Comparison of ENCODE assay signal across 8 cellular contexts in the genomic region with DNA sequence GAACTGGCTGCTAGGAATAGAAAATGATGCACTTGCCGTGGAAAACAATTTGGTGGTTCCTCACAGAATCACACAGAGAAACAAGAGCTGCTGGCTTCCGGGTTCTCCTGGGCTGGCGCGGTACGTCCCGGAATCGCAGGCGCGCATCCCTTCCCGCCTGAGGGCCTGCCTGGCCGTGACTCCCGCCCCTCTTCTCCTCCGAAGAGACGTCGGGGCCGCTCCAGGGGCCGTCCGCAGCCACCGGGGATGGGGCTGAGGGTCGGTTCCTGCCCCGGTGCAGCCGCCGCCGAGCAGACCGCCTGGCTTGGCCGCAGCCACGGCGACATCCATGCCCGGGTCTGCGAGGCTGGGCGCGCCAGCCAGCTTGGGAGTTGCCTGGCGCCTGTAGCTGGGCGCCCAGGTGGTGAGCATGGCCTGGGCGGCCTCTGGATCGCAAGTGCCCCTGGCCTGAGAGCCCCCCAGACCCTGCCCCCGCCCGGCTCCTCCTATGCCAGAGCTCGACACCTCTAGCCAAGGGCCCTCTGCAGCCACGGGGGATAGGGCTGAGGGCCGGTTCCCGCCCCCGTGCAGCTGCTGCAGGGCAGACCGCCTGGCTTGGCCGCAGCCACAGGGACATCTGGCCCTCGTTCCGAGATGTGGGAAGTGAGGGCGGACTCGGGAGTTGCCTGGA.
DNase-seq lines count a peak whose midpoint lies in the region; ATAC-seq, FAIRE-seq and TF ChIP-seq lines count a peak whose summit lies in the region.
"Not testable (repeated sequence)": the region's sequence is repeated elsewhere in the genome, so short reads cannot be mapped to it uniquely, and the experiment has no call there.

No MANE protein-coding gene starts in this region.

- not testable (repeated sequence) for H4K20me1 ChIP-seq in astrocyte (ENCODE audit: insufficient read depth, low read length); neural progenitor cell (ENCODE audit: low read depth)

- not testable (repeated sequence) for H3K4me3 ChIP-seq in astrocyte (ENCODE audit: insufficient read depth, low read depth, low read length)
- H3K4me3 ChIP-seq in neural progenitor cell = peak overlapping the region; percentile 31

- H3K9ac ChIP-seq in astrocyte (ENCODE audit: low read length); neural progenitor cell: not testable (repeated sequence)

- not testable (repeated sequence) for H3K27me3 Mint-ChIP-seq in T-helper 2 cell treated with Interferon-gamma antibody and Interleukin-4, amounts not matched to agents 5 μg/mL and 100 μg/mL, for 36 hours (ENCODE audit: low read depth); astrocyte (ENCODE audit: low read depth, unreplicated experiment); neural progenitor cell (ENCODE audit: insufficient read depth, low read depth)

- H3K27ac Mint-ChIP-seq in T-helper 2 cell treated with Interferon-gamma antibody and Interleukin-4, amounts not matched to agents 5 μg/mL and 100 μg/mL, for 36 hours; astrocyte (ENCODE audit: unreplicated experiment); neural progenitor cell: not testable (repeated sequence)

- not testable (repeated sequence) for H3K9me3 Mint-ChIP-seq in T-helper 2 cell treated with Interferon-gamma antibody and Interleukin-4, amounts not matched to agents 5 μg/mL and 100 μg/mL, for 36 hours; astrocyte (ENCODE audit: unreplicated experiment); neural progenitor cell

- H2AFZ ChIP-seq in astrocyte (ENCODE audit: low read depth, low read length) = peak overlapping the region; percentile 60
- not testable (repeated sequence) for H2AFZ ChIP-seq in neural progenitor cell (replicated peaks)

- H3K4me3 Mint-ChIP-seq in T-helper 2 cell treated with Interferon-gamma antibody and Interleukin-4, amounts not matched to agents 5 μg/mL and 100 μg/mL, for 36 hours; astrocyte (ENCODE audit: unreplicated experiment); neural progenitor cell: not testable (repeated sequence)

- H3K36me3 Mint-ChIP-seq in T-helper 2 cell treated with Interferon-gamma antibody and Interleukin-4, amounts not matched to agents 5 μg/mL and 100 μg/mL, for 36 hours (ENCODE audit: low read depth); astrocyte (ENCODE audit: low read depth, unreplicated experiment); neural progenitor cell: not testable (repeated sequence)

- H3K27ac ChIP-seq in astrocyte (ENCODE audit: low read depth, low read length); neural progenitor cell: not testable (repeated sequence)

- intact Hi-C loops in Right ventricle myocardium superior (cut with DNase I) = not testable (repeated sequence)

- H3K79me2 ChIP-seq in astrocyte (ENCODE audit: insufficient read depth, low read length); neural progenitor cell (ENCODE audit: low read depth): not testable (repeated sequence)

- not testable (repeated sequence) for H3K9me3 ChIP-seq in astrocyte (ENCODE audit: insufficient read depth, low read depth, low read length); neural progenitor cell (ENCODE audit: low read depth)

- not testable (repeated sequence) for H3K4me1 Mint-ChIP-seq in T-helper 2 cell treated with Interferon-gamma antibody and Interleukin-4, amounts not matched to agents 5 μg/mL and 100 μg/mL, for 36 hours (ENCODE audit: low read depth); astrocyte (ENCODE audit: low read depth, unreplicated experiment); neural progenitor cell

- not testable (repeated sequence) for H3F3A ChIP-seq in neural progenitor cell (ENCODE audit: low read depth)

- H3K27me3 ChIP-seq in astrocyte (ENCODE audit: insufficient read depth, low read length) = not testable (repeated sequence)
- peaks cover 50% of the 10 kb centered on the region for H3K27me3 ChIP-seq in neural progenitor cell

- DNase-seq in ELR (ENCODE audit: low read depth) = peak; percentile 2
- peak; percentile 36 for DNase-seq in T-helper 2 cell treated with Interferon-gamma antibody and Interleukin-4, amounts not matched to agents 5 μg/mL and 100 μg/mL, for 36 hours (ENCODE audit: low spot score)
- not testable (repeated sequence) for DNase-seq in astrocyte (ENCODE audit: low read depth)
- DNase-seq in Right ventricle myocardium superior = peak; percentile 52
- peak; percentile 16 for DNase-seq in neural progenitor cell (ENCODE audit: low spot score)
- peak; percentile 52 for DNase-seq in stimulated activated naive CD8-positive, alpha-beta T cell treated with anti-CD3 and anti-CD28 coated beads, Interleukin-15, Interleukin-2, amounts not matched to agents 100 U/mL and 50 U/mL, for 24 hours

- ATAC-seq in GM21526 (IDR thresholded peaks at IDR 0.05; ENCODE audit: low FRiP score, unreplicated experiment) (peak; percentile 34), HG03354 (IDR thresholded peaks at IDR 0.05; ENCODE audit: poor library complexity, severe bottlenecking, unreplicated experiment) (peak; percentile 45), Right ventricle myocardium superior (ENCODE audit: poor library complexity) (peak; percentile 45)
- ATAC-seq in stimulated activated naive CD8-positive, alpha-beta T cell treated with anti-CD3 and anti-CD28 coated beads, Interleukin-15, Interleukin-2, amounts not matched to agents 100 U/mL and 50 U/mL, for 24 hours = not testable (repeated sequence)

- not testable (repeated sequence) for FAIRE-seq in astrocyte (lab: Jason Lieb, UNC)

- TF ChIP-seq CTCF in astrocyte (IDR thresholded peaks at IDR 0.05; ENCODE audit: insufficient read depth, low read depth, low read length); neural progenitor cell (IDR thresholded peaks at IDR 0.05): not testable (repeated sequence)

- H3K36me3 ChIP-seq in astrocyte (ENCODE audit: insufficient read depth, low read length); neural progenitor cell: not testable (repeated sequence)

- H3K4me2 ChIP-seq in astrocyte (ENCODE audit: low read length) (peak overlapping the region; percentile 70), neural progenitor cell (peak overlapping the region; percentile 81)

- H3K4me1 ChIP-seq in astrocyte (ENCODE audit: insufficient read depth, low read length); neural progenitor cell: not testable (repeated sequence)
